Comparison of ENCODE assay signal across 1 cellular context in genomic region chr16:9316615-9317014, GRCh38.
TF ChIP-seq lines count a peak whose summit lies in the region.

No MANE protein-coding gene starts in this region.

TF ChIP-seq in HepG2, 621 proteins besides CTCF, POLR2A, EP300 and RAD21 (continued from another document and continues in another):
- TF ChIP-seq ZNF704 (CRISPR knock-in tag; IDR thresholded peaks at IDR 0.05; ENCODE audit: borderline replicate concordance) (no peak), ZSCAN12 (CRISPR knock-in tag; IDR thresholded peaks at IDR 0.05) (no peak), PCBP1 (IDR thresholded peaks at IDR 0.05; ENCODE audit: borderline replicate concordance, low read depth, low read length) (no peak), MED8 (CRISPR knock-in tag; IDR thresholded peaks at IDR 0.05; ENCODE audit: insufficient replicate concordance) (no peak), RFX5 (IDR thresholded peaks at IDR 0.05; ENCODE audit: low read depth, low read length) (no peak), HIVEP1 (CRISPR knock-in tag; IDR thresholded peaks at IDR 0.05) (no peak), SMARCC2 (IDR thresholded peaks at IDR 0.05) (no peak), ZBTB46 (CRISPR knock-in tag; IDR thresholded peaks at IDR 0.05; ENCODE audit: borderline replicate concordance) (no peak), HNF1A (IDR thresholded peaks at IDR 0.05; ENCODE audit: low read depth) (peak; percentile 99), HNF1A (CRISPR knock-in tag; IDR thresholded peaks at IDR 0.05; ENCODE audit: borderline replicate concordance) (peak; percentile 99), ZNF558 (CRISPR knock-in tag; IDR thresholded peaks at IDR 0.05; ENCODE audit: borderline replicate concordance) (no peak), PHF20 (CRISPR knock-in tag; IDR thresholded peaks at IDR 0.05) (no peak), ZSCAN21 (CRISPR knock-in tag; IDR thresholded peaks at IDR 0.05; ENCODE audit: borderline replicate concordance) (no peak), BCLAF1 (IDR thresholded peaks at IDR 0.05) (no peak), SSRP1 (CRISPR knock-in tag; IDR thresholded peaks at IDR 0.05) (no peak), ATAD3A (CRISPR knock-in tag; IDR thresholded peaks at IDR 0.05) (no peak), NBN (conservative IDR thresholded peaks at IDR 0.05) (no peak), BATF2 (CRISPR knock-in tag; IDR thresholded peaks at IDR 0.05) (no peak), ZNF407 (CRISPR knock-in tag; IDR thresholded peaks at IDR 0.05; ENCODE audit: not compliant biosample characterization) (no peak), ATF1 (CRISPR knock-in tag; IDR thresholded peaks at IDR 0.05) (no peak), SIN3B (IDR thresholded peaks at IDR 0.05; ENCODE audit: low read length) (no peak), ZNF337 (CRISPR knock-in tag; IDR thresholded peaks at IDR 0.05; ENCODE audit: borderline replicate concordance, low read depth) (no peak), PRDM10 (CRISPR knock-in tag; IDR thresholded peaks at IDR 0.05; ENCODE audit: low read depth) (no peak), DBP (CRISPR knock-in tag; IDR thresholded peaks at IDR 0.05; ENCODE audit: not compliant biosample characterization) (no peak), FUBP1 (CRISPR knock-in tag; IDR thresholded peaks at IDR 0.05; ENCODE audit: borderline replicate concordance) (no peak), ZNF230 (CRISPR knock-in tag; IDR thresholded peaks at IDR 0.05) (no peak), KAT8 (CRISPR knock-in tag; IDR thresholded peaks at IDR 0.05) (peak; percentile 41; the same call in 1 of the 2 replicates)
